9 cellular contexts compared by ENCODE assay signal in genomic region chr7:140212100-140212881, GRCh38. TPM values are rescaled to one million over a fixed set of nuclear protein-coding genes. Genes with fewer than 3 reads are reported as not detected.
A peak's percentile ranks its signal among the peaks of the same experiment; 100 is the strongest.
DNase-seq lines count a peak whose midpoint lies in the region; ATAC-seq and TF ChIP-seq lines count a peak whose summit lies in the region.
"Had no signal": no experiment of that assay in that cellular context is flagged by ENCODE, and none has a peak within 500 bp of the region (broad histone marks: within the 10 kb centered on the region; RNA-seq: fewer than 3 reads in every experiment).

No MANE protein-coding gene starts in this region.

- TF ChIP-seq CTCF in Peyer's patch (IDR thresholded peaks at IDR 0.05) (no peak), osteocyte (IDR thresholded peaks at IDR 0.05) (no peak)

- H3K27ac Mint-ChIP-seq in naive thymus-derived CD8-positive, alpha-beta T cell = peak overlapping the region in 6 of 10 donors; percentile 2 to 74 (median 34)
- H3K27ac Mint-ChIP-seq in osteocyte (ENCODE audit: unreplicated experiment) = no peak overlapping the region

- H3K9me3 ChIP-seq in Peyer's patch = no peaks in the 10 kb centered on the region

- no peak for DNase-seq in activated CD4-positive, CD25-positive, alpha-beta regulatory T cell treated with anti-CD3 and anti-CD28 coated beads, Interleukin-2, amount 50 U/mL, for 72 hours
- DNase-seq in Peyer's patch (peak in 2 of 3 donors; percentile 79 to 80), cortex of kidney (lab: John Stamatoyannopoulos, UW) (no peak), ACHN (no peak), osteocyte (ENCODE audit: extremely low spot score, unreplicated experiment) (no peak)
- no peak for DNase-seq in naive thymus-derived CD8-positive, alpha-beta T cell

- peak; percentile 87 to 89 for ATAC-seq in activated CD4-positive, CD25-positive, alpha-beta regulatory T cell treated with anti-CD3 and anti-CD28 coated beads, Interleukin-2, amount 50 U/mL, for 24 hours
- peak; percentile 52 for ATAC-seq in HG02610 (IDR thresholded peaks at IDR 0.05; ENCODE audit: unreplicated experiment)
- no peak for ATAC-seq in naive thymus-derived CD8-positive, alpha-beta T cell

- H3K4me3 ChIP-seq in Peyer's patch = no peak overlapping the region

- H3K27me3 ChIP-seq in Peyer's patch = no peaks in the 10 kb centered on the region

- H3K36me3 ChIP-seq in Peyer's patch = no peaks in the 10 kb centered on the region

- TF ChIP-seq POLR2A in Peyer's patch (IDR thresholded peaks at IDR 0.05) = no peak

- peak overlapping the region in 2 of 10 donors; percentile 2 to 36 for H3K4me3 Mint-ChIP-seq in naive thymus-derived CD8-positive, alpha-beta T cell
- no peak overlapping the region for H3K4me3 Mint-ChIP-seq in osteocyte (ENCODE audit: unreplicated experiment)

- POLR2A ChIA-PET in naive thymus-derived CD8-positive, alpha-beta T cell (lab: Charles Lee) = interaction anchor here (2.9 kb wide), 1 partner anchor 36 kb away, joined by 9 read pairs; the partner anchor contains the start of gene KDM7A

- H3K9me3 Mint-ChIP-seq in naive thymus-derived CD8-positive, alpha-beta T cell = no peaks in the 10 kb centered on the region
- H3K9me3 Mint-ChIP-seq in osteocyte (ENCODE audit: unreplicated experiment) = peaks cover 9% of the 10 kb centered on the region

- H3K36me3 Mint-ChIP-seq in naive thymus-derived CD8-positive, alpha-beta T cell = no peaks in the 10 kb centered on the region
- H3K36me3 Mint-ChIP-seq in osteocyte (ENCODE audit: unreplicated experiment) = no peaks in the 10 kb centered on the region

- in situ Hi-C loops in ACHN (cut with HindIII; ENCODE audit: low pct_ligation_motif_present, low pct_unique_long_range_greater_than_20kb, low sequenced_read_pairs) = no loop called here

- H3K27ac ChIP-seq in Peyer's patch = peak overlapping the region in 3 of 4 donors; percentile 6 to 80 (median 70)
- H3K27ac ChIP-seq: 22Rv1 had no signal

- H3K27me3 Mint-ChIP-seq in naive thymus-derived CD8-positive, alpha-beta T cell = peaks cover 0 to 7% (median 0%) of the 10 kb centered on the region in 5 donors
- H3K27me3 Mint-ChIP-seq in osteocyte (ENCODE audit: unreplicated experiment) = peaks cover 17% of the 10 kb centered on the region

- H3K4me1 ChIP-seq in Peyer's patch = peaks cover 0 to 17% (median 10%) of the 10 kb centered on the region in 4 donors

- peaks cover 13 to 66% (median 25%) of the 10 kb centered on the region in 4 donors for H3K4me1 Mint-ChIP-seq in naive thymus-derived CD8-positive, alpha-beta T cell
- no peaks in the 10 kb centered on the region for H3K4me1 Mint-ChIP-seq in osteocyte (ENCODE audit: unreplicated experiment)

RNA-seq across cellular contexts. Expression of gene KDM7A, which starts 35.5 kb away (rescaled TPM):
- 10 to 100 TPM; 38.0 to 59.3 (median 38.8) TPM for total RNA-seq in Peyer's patch
- total RNA-seq in naive thymus-derived CD8-positive, alpha-beta T cell = 10 to 100 TPM; 60.7 to 65.4 TPM
- 1 to 10 TPM; 3.5 to 4.4 (median 4.3) TPM for polyA plus RNA-seq in naive thymus-derived CD8-positive, alpha-beta T cell
- total RNA-seq in osteocyte = 7.2 and 8.8 TPM in 2 replicates

Comparison
In these comparisons a context has a peak if more than half of its experiments do, and no peak if none do; other contexts are left out.
1. ATAC-seq: peak in activated CD4-positive, CD25-positive, alpha-beta regulatory T cell treated with anti-CD3 and anti-CD28 coated beads, Interleukin-2, amount 50 U/mL, for 24 hours (2 of 2) and HG02610 (single experiment); none in naive thymus-derived CD8-positive, alpha-beta T cell (0 of 2).
2. DNase-seq: peak in Peyer's patch (2 of 3); none in activated CD4-positive, CD25-positive, alpha-beta regulatory T cell treated with anti-CD3 and anti-CD28 coated beads, Interleukin-2, amount 50 U/mL, for 72 hours (single experiment), naive thymus-derived CD8-positive, alpha-beta T cell (0 of 10), cortex of kidney (single experiment), ACHN (single experiment) and osteocyte (single experiment).